ENCODE assay signal across 1 cellular context in the genomic region with DNA sequence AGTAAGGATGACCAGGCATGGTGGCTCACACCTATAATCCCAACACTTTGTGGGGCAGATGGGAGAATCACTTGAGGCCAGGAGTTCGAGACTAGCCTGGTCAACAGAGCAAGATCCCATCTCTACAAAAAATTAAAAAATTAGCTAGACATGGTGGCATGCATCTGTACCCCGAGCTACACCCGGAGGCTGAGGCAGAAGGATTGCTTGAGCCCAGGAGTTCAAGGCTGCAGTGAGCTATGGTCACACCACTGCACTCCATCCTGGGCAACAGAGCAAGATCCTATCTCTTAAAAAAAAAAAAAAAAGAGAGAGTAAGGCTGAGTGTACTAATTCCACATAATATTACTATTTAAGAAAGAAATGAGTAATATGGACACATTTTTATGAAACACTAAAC.
TF ChIP-seq lines count a peak whose summit lies in the region.

No MANE protein-coding gene starts in this region.

TF ChIP-seq in HEK293, 187 proteins besides CTCF, POLR2A, EP300 and RAD21 (continued from another document):
- TF ChIP-seq, protein P1, sequence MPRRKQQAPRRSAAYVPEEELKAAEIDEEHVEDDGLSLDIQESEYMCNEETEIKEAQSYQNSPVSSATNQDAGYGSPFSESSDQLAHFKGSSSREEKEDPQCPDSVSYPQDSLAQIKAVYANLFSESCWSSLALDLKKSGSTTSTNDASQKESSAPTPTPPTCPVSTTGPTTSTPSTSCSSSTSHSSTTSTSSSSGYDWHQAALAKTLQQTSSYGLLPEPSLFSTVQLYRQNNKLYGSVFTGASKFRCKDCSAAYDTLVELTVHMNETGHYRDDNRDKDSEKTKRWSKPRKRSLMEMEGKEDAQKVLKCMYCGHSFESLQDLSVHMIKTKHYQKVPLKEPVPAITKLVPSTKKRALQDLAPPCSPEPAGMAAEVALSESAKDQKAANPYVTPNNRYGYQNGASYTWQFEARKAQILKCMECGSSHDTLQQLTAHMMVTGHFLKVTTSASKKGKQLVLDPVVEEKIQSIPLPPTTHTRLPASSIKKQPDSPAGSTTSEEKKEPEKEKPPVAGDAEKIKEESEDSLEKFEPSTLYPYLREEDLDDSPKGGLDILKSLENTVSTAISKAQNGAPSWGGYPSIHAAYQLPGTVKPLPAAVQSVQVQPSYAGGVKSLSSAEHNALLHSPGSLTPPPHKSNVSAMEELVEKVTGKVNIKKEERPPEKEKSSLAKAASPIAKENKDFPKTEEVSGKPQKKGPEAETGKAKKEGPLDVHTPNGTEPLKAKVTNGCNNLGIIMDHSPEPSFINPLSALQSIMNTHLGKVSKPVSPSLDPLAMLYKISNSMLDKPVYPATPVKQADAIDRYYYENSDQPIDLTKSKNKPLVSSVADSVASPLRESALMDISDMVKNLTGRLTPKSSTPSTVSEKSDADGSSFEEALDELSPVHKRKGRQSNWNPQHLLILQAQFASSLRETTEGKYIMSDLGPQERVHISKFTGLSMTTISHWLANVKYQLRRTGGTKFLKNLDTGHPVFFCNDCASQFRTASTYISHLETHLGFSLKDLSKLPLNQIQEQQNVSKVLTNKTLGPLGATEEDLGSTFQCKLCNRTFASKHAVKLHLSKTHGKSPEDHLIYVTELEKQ (tag by site-specific recombination; IDR thresholded peaks at IDR 0.05; ENCODE audit: borderline replicate concordance), result no peak
TF ChIP-seq in HEK293: peak in this region for 1.
